In genomic region chr2:106789185-106789584, GRCh38 we compare ENCODE assay signal across 18 cellular contexts.
DNase-seq lines count a peak whose midpoint lies in the region; ATAC-seq, FAIRE-seq and TF ChIP-seq lines count a peak whose summit lies in the region.
"Had no signal": no experiment of that assay in that cellular context is flagged by ENCODE, and none has a peak within 500 bp of the region (broad histone marks: within the 10 kb centered on the region; RNA-seq: fewer than 3 reads in every experiment).

No MANE protein-coding gene starts in this region.

- POLR2A ChIA-PET in OCI-LY7 (lab: Charles Lee) (no interaction called here), H1 (lab: Charles Lee; ENCODE audit: partially characterized antibody) (no interaction called here)

- H3K23ac ChIP-seq in H1 (ENCODE audit: insufficient read length) = no peak overlapping the region

- no peak for TF ChIP-seq EP300 in H1 (IDR thresholded peaks at IDR 0.05; ENCODE audit: borderline replicate concordance in 1 of 2, low read depth in 2 of 2, low read length in 2 of 2)

- H2AK5ac ChIP-seq in H1 (ENCODE audit: low read depth, low read length) = no peak overlapping the region

- ATAC-seq in DND-41 (ENCODE audit: insufficient read depth, low read depth) (peak; percentile 58; the same call in 1 of the 3 replicates), HG03354 (IDR thresholded peaks at IDR 0.05; ENCODE audit: poor library complexity, severe bottlenecking, unreplicated experiment) (peak; percentile 44)
- ATAC-seq: activated CD8-positive, alpha-beta T cell treated with anti-CD3 and anti-CD28 coated beads for 36 hours had no signal

- no peak overlapping the region for H3K4me3 ChIP-seq in DND-41 (ENCODE audit: low read depth in 1 of 2, low read length in 2 of 2)
- H3K4me3 ChIP-seq in OCI-LY7 (ENCODE audit: low read depth, low read length, poor library complexity, severe bottlenecking) = no peak overlapping the region
- H3K4me3 ChIP-seq in H1 (ENCODE audit: extremely low read depth in 1 of 4, insufficient read depth in 2 of 4, low read depth in 3 of 4, low read length in 4 of 4) = no peak overlapping the region
- H3K4me3 ChIP-seq in HAP-1 = no peak overlapping the region
- H3K4me3 ChIP-seq: BLaER1 treated with 17β-estradiol and CSF1 and Interleukin-3, amounts not matched to agents 10 nM and 100 nM had no signal

- H3K14ac ChIP-seq in H1 (ENCODE audit: insufficient read length) = no peak overlapping the region

- peak; percentile 13 for FAIRE-seq in H1 (lab: Jason Lieb, UNC)
- FAIRE-seq: astrocyte, urothelium cell line had no signal

- BruUV-seq in OCI-LY7 (replicated peaks; lab: Mats Ljungman, UMichigan) = no TSS peak

- no peaks in the 10 kb centered on the region for H3K9me2 ChIP-seq in OCI-LY7 (ENCODE audit: insufficient read depth, low read length)

- TF ChIP-seq RAD21 in H1 (IDR thresholded peaks at IDR 0.05 in 1 of 2, conservative IDR thresholded peaks at IDR 0.05 in 1 of 2; ENCODE audit: low read depth in 2 of 2, low read length in 2 of 2) = no peak

- H4K8ac ChIP-seq in H1 (ENCODE audit: extremely low read depth, insufficient read depth, low read length) = no peak overlapping the region

- H3K36me3 ChIP-seq in DND-41 (ENCODE audit: insufficient read depth, low read length) = no peaks in the 10 kb centered on the region
- H3K36me3 ChIP-seq in OCI-LY7 (ENCODE audit: insufficient read depth, low read length) = no peaks in the 10 kb centered on the region
- H3K36me3 ChIP-seq in H1 (ENCODE audit: control insufficient read depth in 2 of 4, insufficient read depth in 4 of 4, low read length in 3 of 4) = no peaks in the 10 kb centered on the region; a peak in 1 of 8 replicates
- no peaks in the 10 kb centered on the region for H3K36me3 ChIP-seq in HAP-1 (replicated peaks)
- H3K36me3 ChIP-seq: BLaER1 treated with 17β-estradiol and CSF1 and Interleukin-3, amounts not matched to agents 10 nM and 100 nM had no signal

- peaks cover 8% of the 10 kb centered on the region for H3K27me3 ChIP-seq in DND-41 (ENCODE audit: insufficient read depth, low read length, poor library complexity)
- no peaks in the 10 kb centered on the region for H3K27me3 ChIP-seq in H1 (replicated peaks in 1 of 4; ENCODE audit: control insufficient read depth in 3 of 4, extremely low read depth in 1 of 4, insufficient read depth in 3 of 4, low read length in 3 of 4)
- H3K27me3 ChIP-seq in HAP-1 (ENCODE audit: low read depth) = no peaks in the 10 kb centered on the region
- H3K27me3 ChIP-seq: BLaER1 treated with 17β-estradiol and CSF1 and Interleukin-3, amounts not matched to agents 10 nM and 100 nM had no signal

- H3K9ac ChIP-seq in DND-41 (ENCODE audit: low read depth, low read length) (no peak overlapping the region), H1 (replicated peaks in 1 of 4; ENCODE audit: extremely low read depth in 1 of 4, low read depth in 3 of 4, low read length in 3 of 4) (no peak overlapping the region)
- H3K9ac ChIP-seq: BLaER1 treated with 17β-estradiol and CSF1 and Interleukin-3, amounts not matched to agents 10 nM and 100 nM had no signal

- H4K91ac ChIP-seq in H1 (replicated peaks; ENCODE audit: insufficient read length, low read length) = no peak overlapping the region

- H2BK5ac ChIP-seq in H1 (ENCODE audit: low read depth, low read length) = no peak overlapping the region

- H3K27ac ChIP-seq in DND-41 (ENCODE audit: low read length) (no peak overlapping the region), OCI-LY7 (ENCODE audit: low read depth, low read length, poor library complexity, severe bottlenecking) (no peak overlapping the region), H1 (ENCODE audit: low read depth, low read length) (no peak overlapping the region)
- H3K27ac ChIP-seq: BLaER1 treated with 17β-estradiol and CSF1 and Interleukin-3, amounts not matched to agents 10 nM and 100 nM; RWPE1 had no signal

- WGBS in H1 (ENCODE audit: extremely low coverage in 1 of 2, insufficient coverage in 1 of 2, insufficient read length in 1 of 2, insufficient replicate concordance in 2 of 2, low coverage in 1 of 2, low lambda C conversion rate in 2 of 2, missing lambda C conversion rate in 1 of 2), 2 experiments = 89% methylated on average over 6 of the region's 6 CpGs; no CpG with 5 or more reads in 1 of the 2 experiments

- H3K23me2 ChIP-seq in H1 (ENCODE audit: low read depth, low read length) = no peaks in the 10 kb centered on the region

- no peaks in the 10 kb centered on the region for H4K20me1 ChIP-seq in DND-41 (ENCODE audit: insufficient read depth, low read length)
- no peaks in the 10 kb centered on the region for H4K20me1 ChIP-seq in OCI-LY7 (ENCODE audit: insufficient read depth, low read length)
- H4K20me1 ChIP-seq in H1 (replicated peaks in 1 of 2; ENCODE audit: control insufficient read depth in 1 of 2, insufficient read depth in 2 of 2, low read length in 2 of 2) = no peaks in the 10 kb centered on the region
- H4K20me1 ChIP-seq: BLaER1 treated with 17β-estradiol and CSF1 and Interleukin-3, amounts not matched to agents 10 nM and 100 nM had no signal

- H3K4me2 ChIP-seq in DND-41 (ENCODE audit: insufficient read depth, low read length) = no peak overlapping the region
- H3K4me2 ChIP-seq in OCI-LY7 (ENCODE audit: low read length) = peak overlapping the region; percentile 21; the same call in 1 of the 2 replicates
- no peak overlapping the region for H3K4me2 ChIP-seq in H1 (ENCODE audit: insufficient read depth in 1 of 2, low read depth in 2 of 2, low read length in 2 of 2)
- H3K4me2 ChIP-seq: BLaER1 treated with 17β-estradiol and CSF1 and Interleukin-3, amounts not matched to agents 10 nM and 100 nM had no signal

- H3K79me2 ChIP-seq in DND-41 (ENCODE audit: insufficient read depth, low read length) (no peaks in the 10 kb centered on the region), OCI-LY7 (ENCODE audit: insufficient read depth, low read depth, low read length) (no peaks in the 10 kb centered on the region), H1 (ENCODE audit: control insufficient read depth in 1 of 2, insufficient read depth in 2 of 2, low read length in 2 of 2) (no peaks in the 10 kb centered on the region)

- H3K9me3 ChIP-seq in DND-41 (ENCODE audit: insufficient read depth, low read length, severe bottlenecking) (no peaks in the 10 kb centered on the region), OCI-LY7 (ENCODE audit: low read length) (0 out of 2 replicates have a peak, but pooled peaks cover 6% of the 10 kb centered on the region), H1 (ENCODE audit: insufficient read depth in 2 of 2, low read depth in 1 of 2, low read length in 1 of 2) (peaks cover 11 to 12% of the 10 kb centered on the region in 2 experiments), HAP-1 (no peaks in the 10 kb centered on the region)

- H3K18ac ChIP-seq in H1 (ENCODE audit: extremely low read depth, low read length) = no peak overlapping the region

- no peak overlapping the region for H4K5ac ChIP-seq in H1 (ENCODE audit: insufficient read length, low read depth, low read length)

- H3K4me1 ChIP-seq in DND-41 (ENCODE audit: insufficient read depth, low read length) = no peaks in the 10 kb centered on the region
- no peaks in the 10 kb centered on the region for H3K4me1 ChIP-seq in OCI-LY7 (ENCODE audit: insufficient read depth, low read length, poor library complexity, severe bottlenecking)
- H3K4me1 ChIP-seq in H1 (replicated peaks in 1 of 4; ENCODE audit: control insufficient read depth in 3 of 4, insufficient read depth in 4 of 4, low read length in 3 of 4) = no peaks in the 10 kb centered on the region
- no peaks in the 10 kb centered on the region for H3K4me1 ChIP-seq in HAP-1
- H3K4me1 ChIP-seq: BLaER1 treated with 17β-estradiol and CSF1 and Interleukin-3, amounts not matched to agents 10 nM and 100 nM had no signal

- no peak overlapping the region for H3K4ac ChIP-seq in H1 (replicated peaks; ENCODE audit: insufficient read length, low read depth, low read length)

- TF ChIP-seq POLR2A in H1 (IDR thresholded peaks at IDR 0.05; ENCODE audit: control extremely low read depth in 1 of 2, low read depth in 2 of 2, low read length in 2 of 2) = no peak

- H2BK120ac ChIP-seq in H1 (replicated peaks; ENCODE audit: low read depth, low read length) = no peak overlapping the region

- H2BK15ac ChIP-seq in H1 (ENCODE audit: low read length) = no peak overlapping the region

- H2BK20ac ChIP-seq in H1 (ENCODE audit: low read length) = no peak overlapping the region

- DNase-seq in DND-41 (peak; percentile 6), OCI-LY7 (ENCODE audit: low spot score) (peak; percentile 65), H1 (ENCODE audit: low read depth in 1 of 2, low spot score in 2 of 2) (no peak), HAP-1 (ENCODE audit: low spot score in 2 of 2) (no peak), NCI-H146 (lab: John Stamatoyannopoulos, UW) (no peak), GF-D8 (lab: John Stamatoyannopoulos, UW) (no peak), SIG-M5 treated with dmso at 0.1 percent for 504 hours (lab: John Stamatoyannopoulos, UW; ENCODE audit: unreplicated experiment) (no peak)
- DNase-seq: activated CD8-positive, alpha-beta T cell treated with anti-CD3 and anti-CD28 coated beads for 36 hours; activated effector memory CD4-positive, alpha-beta T cell treated with anti-CD3 and anti-CD28 coated beads, Interleukin-2, amount 50 U/mL, for 16 hours; dermis blood vessel endothelial cell; mammary epithelial cell; stimulated activated naive CD4-positive, alpha-beta T cell; T1000 had no signal

- no peak for TF ChIP-seq CTCF in DND-41 (IDR thresholded peaks at IDR 0.05; ENCODE audit: borderline replicate concordance, extremely low read depth, low read length, poor library complexity, severe bottlenecking)
- no peak for TF ChIP-seq CTCF in OCI-LY7 (conservative IDR thresholded peaks at IDR 0.05; ENCODE audit: low read length)
- no peak for TF ChIP-seq CTCF in H1 (IDR thresholded peaks at IDR 0.05; ENCODE audit: control extremely low read depth in 1 of 3, insufficient read depth in 1 of 3, low read depth in 1 of 3, low read length in 3 of 3)

- CTCF ChIA-PET in OCI-LY7 (lab: Charles Lee; ENCODE audit: unreplicated experiment) (no interaction called here), H1 (lab: Charles Lee; ENCODE audit: partially characterized antibody) (interaction anchor here (0.6 kb wide), 1 partner anchor 1828 kb away, joined by 3 read pairs; no protein-coding TSS in a partner anchor)

- no peak overlapping the region for H2BK12ac ChIP-seq in H1 (ENCODE audit: low read depth, low read length)

- H2AFZ ChIP-seq in DND-41 (ENCODE audit: low read depth, low read length) (no peak overlapping the region), OCI-LY7 (ENCODE audit: low read length) (peak overlapping the region; percentile 63), H1 (ENCODE audit: low read length) (0 out of 2 replicates have a peak overlapping the region, but pooled peaks have one; percentile 20)

- H3K56ac ChIP-seq in H1 (replicated peaks; ENCODE audit: insufficient read length, low read depth, low read length) = no peak overlapping the region

- in situ Hi-C loops in HAP-1 (cut with MboI; ENCODE audit: low sequenced_read_pairs) = no loop called here

- H3K79me1 ChIP-seq in H1 (ENCODE audit: low read depth, low read length) = no peaks in the 10 kb centered on the region

- intact Hi-C loops in OCI-LY7 (cut with micrococcal nuclease; ENCODE audit: unreplicated experiment) = no loop called here

TF ChIP-seq in H1, 55 proteins besides CTCF, POLR2A, EP300 and RAD21 (continues in another document):
- TF ChIP-seq KDM5A (IDR thresholded peaks at IDR 0.05; ENCODE audit: low read length) (no peak), CEBPB (IDR thresholded peaks at IDR 0.05; ENCODE audit: low read depth, low read length) (no peak)

Comparison
In these comparisons a context has a peak if more than half of its experiments do, and no peak if none do; other contexts are left out.
1. DNase-seq: peak in DND-41 (single experiment) and OCI-LY7 (single experiment); none in H1 (0 of 2), HAP-1 (0 of 2), NCI-H146 (single experiment), GF-D8 (single experiment) and SIG-M5 treated with dmso at 0.1 percent for 504 hours (single experiment).